ENCODE assay signal across 23 cellular contexts in the genomic region with DNA sequence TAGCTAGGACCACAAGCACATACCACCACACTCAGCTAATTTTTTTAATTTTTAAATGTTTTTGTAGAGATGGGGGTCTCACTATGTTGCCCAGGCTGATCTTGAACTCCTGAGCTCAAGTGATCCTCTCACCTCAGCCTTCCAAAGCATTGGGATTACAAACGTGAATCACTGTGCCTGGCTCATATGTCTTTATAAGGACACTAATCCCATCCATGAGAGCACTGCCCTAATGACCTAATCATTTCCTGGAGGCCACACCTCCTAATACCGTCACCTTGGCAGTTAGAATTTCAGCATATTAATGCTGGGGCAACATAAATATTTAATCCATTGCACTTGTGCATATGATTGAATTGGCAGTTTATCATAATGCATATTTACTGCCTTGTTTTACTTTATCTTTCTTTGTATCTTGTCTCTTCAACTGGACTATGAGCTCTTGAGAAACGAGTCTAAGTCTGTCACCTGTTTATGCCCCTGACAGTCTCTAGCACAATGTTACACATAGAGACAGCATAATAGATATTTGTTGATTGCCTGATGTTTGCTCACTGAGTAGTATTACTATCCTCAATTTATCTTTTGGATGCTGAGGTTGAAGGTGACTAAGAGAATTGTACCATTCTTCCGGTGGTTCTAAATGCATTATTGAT.
DNase-seq lines count a peak whose midpoint lies in the region; TF ChIP-seq lines count a peak whose summit lies in the region.
"Had no signal": no experiment of that assay in that cellular context is flagged by ENCODE, and none has a peak within 500 bp of the region (broad histone marks: within the 10 kb centered on the region; RNA-seq: fewer than 3 reads in every experiment).

No MANE protein-coding gene starts in this region.

- intact Hi-C loops in Calu3 (cut with micrococcal nuclease; ENCODE audit: unreplicated experiment) (loop anchor here (5.0 kb wide), 1 partner anchor 77 kb away; no protein-coding TSS in a partner anchor), colonic mucosa (cut with DNase I) (no loop called here)

- no peak overlapping the region for H3K14ac ChIP-seq in mesenchymal stem cell (ENCODE audit: low read length in 2 of 2)

- H2BK12ac ChIP-seq in mesenchymal stem cell (ENCODE audit: low read length in 2 of 2), result no peak overlapping the region

- H3K18ac ChIP-seq in mesenchymal stem cell (ENCODE audit: low read depth in 1 of 2, low read length in 2 of 2), result no peak overlapping the region

- no peak overlapping the region for H3K23ac ChIP-seq in mesenchymal stem cell (ENCODE audit: low read length in 2 of 2)

- no peak overlapping the region for H3K4me3 ChIP-seq in colonic mucosa
- H3K4me3 ChIP-seq in mesenchymal stem cell (ENCODE audit: insufficient read depth in 1 of 2, low read depth in 1 of 2, low read length in 2 of 2), result no peak overlapping the region
- no peak overlapping the region for H3K4me3 ChIP-seq in GM23248
- H3K4me3 ChIP-seq: adrenal gland, heart left ventricle, psoas muscle, spleen, vagina had no signal

- H3K27ac Mint-ChIP-seq in Calu3 (ENCODE audit: unreplicated experiment), result peak overlapping the region; percentile 21
- H3K27ac Mint-ChIP-seq: activated CD4-positive, alpha-beta T cell treated with anti-CD3 and anti-CD28 coated beads, Interleukin-2, amount 10 ng/mL, durations not matched to agents 24 days and 14 days had no signal

- H3K36me3 Mint-ChIP-seq in Calu3 (ENCODE audit: insufficient read depth, unreplicated experiment), result no peaks in the 10 kb centered on the region

- H2AK5ac ChIP-seq in mesenchymal stem cell (ENCODE audit: low read length, severe bottlenecking), result no peak overlapping the region

- H4K20me1 ChIP-seq in GM23248 (ENCODE audit: insufficient read depth), result no peaks in the 10 kb centered on the region

- H2AFZ ChIP-seq in mesenchymal stem cell (ENCODE audit: low read depth, low read length) (no peak overlapping the region), GM23248 (no peak overlapping the region)

- CTCF ChIA-PET in Calu3 (lab: Charles Lee), result interaction anchor here (0.7 kb wide), 2 partner anchors 26 to 66 kb away, joined by 3 read pairs; no protein-coding TSS in a partner anchor

- H3K9me3 ChIP-seq in colonic mucosa (no peaks in the 10 kb centered on the region), mesenchymal stem cell (ENCODE audit: control insufficient read depth, low read length) (peaks cover 4% of the 10 kb centered on the region), GM23248 (ENCODE audit: low read depth) (no peaks in the 10 kb centered on the region)
- H3K9me3 ChIP-seq: adrenal gland, vagina had no signal

- no peak overlapping the region for H4K8ac ChIP-seq in mesenchymal stem cell (ENCODE audit: low read length)

- TF ChIP-seq CTCF in Calu3 (IDR thresholded peaks at IDR 0.05; ENCODE audit: unreplicated experiment), result no peak
- no peak for TF ChIP-seq CTCF in colonic mucosa (IDR thresholded peaks at IDR 0.05)

- no peak overlapping the region for H3K4ac ChIP-seq in mesenchymal stem cell (ENCODE audit: low read depth in 1 of 2, low read length in 2 of 2)

- no peak overlapping the region for H4K91ac ChIP-seq in mesenchymal stem cell (ENCODE audit: low read length)

- H2BK120ac ChIP-seq in mesenchymal stem cell (ENCODE audit: low read depth, low read length), result no peak overlapping the region

- no peak overlapping the region for H2BK15ac ChIP-seq in mesenchymal stem cell (ENCODE audit: low read depth, poor library complexity, severe bottlenecking)

- H3K9ac ChIP-seq in colonic mucosa (ENCODE audit: low read depth in 2 of 2, low read length in 2 of 2) (no peak overlapping the region), mesenchymal stem cell (ENCODE audit: low read length) (peak overlapping the region; percentile 10), GM23248 (no peak overlapping the region)

- 55% methylated on average over 3 of the region's 4 CpGs for WGBS in mesenchymal stem cell
- 17 to 25% methylated on average over 4 of the region's 4 CpGs for whole genome bisulfite sequencing in GM23248 (ENCODE audit: low coverage in 1 of 2, low lambda C conversion rate in 2 of 2, missing lambda C conversion rate in 2 of 2), 2 experiments

- H3K4me2 ChIP-seq in mesenchymal stem cell (ENCODE audit: low read length, poor library complexity, severe bottlenecking), result no peak overlapping the region
- no peak overlapping the region for H3K4me2 ChIP-seq in GM23248 (ENCODE audit: unreplicated experiment)

- in situ Hi-C loops in GM23248 (cut with MboI), result no loop called here

- H2BK5ac ChIP-seq in mesenchymal stem cell (ENCODE audit: low read depth, low read length, poor library complexity, severe bottlenecking), result no peak overlapping the region

- H3K36me3 ChIP-seq in colonic mucosa, result no peaks in the 10 kb centered on the region
- H3K36me3 ChIP-seq in mesenchymal stem cell (ENCODE audit: control insufficient read depth in 1 of 2, insufficient read depth in 2 of 2, low read depth in 1 of 2, low read length in 2 of 2), result peaks cover 0 to 3% of the 10 kb centered on the region in 2 experiments
- H3K36me3 ChIP-seq in GM23248 (ENCODE audit: low read depth), result no peaks in the 10 kb centered on the region
- H3K36me3 ChIP-seq: adrenal gland, heart left ventricle, spleen, vagina had no signal

- no peaks in the 10 kb centered on the region for H3K4me1 ChIP-seq in colonic mucosa
- H3K4me1 ChIP-seq in mesenchymal stem cell (ENCODE audit: control insufficient read depth, insufficient read depth, low read depth, low read length), result peaks cover 1% of the 10 kb centered on the region
- no peaks in the 10 kb centered on the region for H3K4me1 ChIP-seq in GM23248 (ENCODE audit: insufficient read depth)
- H3K4me1 ChIP-seq: adrenal gland, heart left ventricle, psoas muscle, spleen, vagina had no signal

- H3K9me3 Mint-ChIP-seq in Calu3 (ENCODE audit: low read depth, unreplicated experiment), result peaks cover 5% of the 10 kb centered on the region

- H3K27ac ChIP-seq in colonic mucosa (peak overlapping the region; percentile 57), mesenchymal stem cell (ENCODE audit: low read length, poor library complexity, severe bottlenecking) (no peak overlapping the region), GM23248 (no peak overlapping the region)
- H3K27ac ChIP-seq: adrenal gland, C4-2B, heart left ventricle, psoas muscle, spleen, vagina had no signal

- peak overlapping the region; percentile 4 for H3K4me3 Mint-ChIP-seq in Calu3 (ENCODE audit: low read depth, unreplicated experiment)
- H3K4me3 Mint-ChIP-seq: activated CD4-positive, alpha-beta T cell treated with anti-CD3 and anti-CD28 coated beads, Interleukin-2, amount 10 ng/mL, durations not matched to agents 24 days and 14 days; neural crest cell had no signal

- no peaks in the 10 kb centered on the region for H3K79me1 ChIP-seq in mesenchymal stem cell (replicated peaks; ENCODE audit: low read length, poor library complexity, severe bottlenecking)

- H3K27me3 ChIP-seq in colonic mucosa, result no peaks in the 10 kb centered on the region
- H3K27me3 ChIP-seq in mesenchymal stem cell (ENCODE audit: control insufficient read depth in 1 of 2, insufficient read depth in 1 of 2, low read length in 2 of 2), result no peaks in the 10 kb centered on the region
- peaks cover 8% of the 10 kb centered on the region; the same call in 1 of the 2 replicates for H3K27me3 ChIP-seq in GM23248 (replicated peaks; ENCODE audit: insufficient read depth)
- H3K27me3 ChIP-seq: adrenal gland, heart left ventricle, spleen, vagina had no signal

- no peaks in the 10 kb centered on the region for H3K9me2 ChIP-seq in GM23248 (ENCODE audit: insufficient read depth)

- no TSS peak for BruUV-seq in Calu3 (replicated peaks; lab: Mats Ljungman, UMichigan)

- peak; percentile 11 for DNase-seq in Calu3
- peak; percentile 64 for DNase-seq in NCI-H146 treated with DMSO at 0.1 percent for 48 hours (lab: John Stamatoyannopoulos, UW; ENCODE audit: unreplicated experiment)
- DNase-seq in colonic mucosa, result no peak
- no peak for DNase-seq in mesenchymal stem cell
- DNase-seq in GM23248, result no peak
- DNase-seq in hepatic stellate cell (ENCODE audit: low spot score), result no peak
- DNase-seq in activated T-cell treated with anti-CD3 and anti-CD28 coated beads, Interleukin-2, amount 50 U/mL, for 1 hour, result no peak
- DNase-seq in NCI-H226, result no peak
- DNase-seq: activated CD4-positive, alpha-beta T cell treated with anti-CD3 and anti-CD28 coated beads, Interleukin-2, amount 10 ng/mL, durations not matched to agents 24 days and 14 days; activated effector memory CD4-positive, alpha-beta T cell treated with anti-CD3 and anti-CD28 coated beads, Interleukin-2, amount 50 U/mL, for 16 hours; central memory CD4-positive, alpha-beta T cell; GF-D8; NCI-H187; NCI-H446; psoas muscle; Right ventricle myocardium superior; spleen; stimulated activated CD8-positive, alpha-beta memory T cell treated with anti-CD3 and anti-CD28 coated beads, Interleukin-4, amount 100 ng/mL, for 48 hours had no signal

- no peaks in the 10 kb centered on the region for H3K79me2 ChIP-seq in GM23248 (ENCODE audit: insufficient read depth)

- no peaks in the 10 kb centered on the region for H3F3A ChIP-seq in GM23248 (ENCODE audit: insufficient read depth)

- peaks cover 29% of the 10 kb centered on the region for H3K4me1 Mint-ChIP-seq in Calu3 (ENCODE audit: low read depth, unreplicated experiment)
- H3K4me1 Mint-ChIP-seq: activated CD4-positive, alpha-beta T cell treated with anti-CD3 and anti-CD28 coated beads, Interleukin-2, amount 10 ng/mL, durations not matched to agents 24 days and 14 days had no signal

- H3K27me3 Mint-ChIP-seq in Calu3 (ENCODE audit: unreplicated experiment), result no peaks in the 10 kb centered on the region

Comparison
In these comparisons a context has a peak if more than half of its experiments do, and no peak if none do; other contexts are left out.
1. DNase-seq: peak in Calu3 (single experiment) and NCI-H146 treated with DMSO at 0.1 percent for 48 hours (single experiment); none in colonic mucosa (single experiment), mesenchymal stem cell (single experiment), GM23248 (single experiment), hepatic stellate cell (single experiment), activated T-cell treated with anti-CD3 and anti-CD28 coated beads, Interleukin-2, amount 50 U/mL, for 1 hour (single experiment) and NCI-H226 (single experiment).